8 cellular contexts compared by ENCODE assay signal in genomic region chr1:77825356-77825709, GRCh38. TPM values are rescaled to one million over a fixed set of nuclear protein-coding genes. Genes with fewer than 3 reads are reported as not detected.
A peak's percentile ranks its signal among the peaks of the same experiment; 100 is the strongest.
DNase-seq lines count a peak whose midpoint lies in the region; ATAC-seq, FAIRE-seq and TF ChIP-seq lines count a peak whose summit lies in the region.

No MANE protein-coding gene starts in this region.

- no peak for TF ChIP-seq POLR2A in GM12878 (IDR thresholded peaks at IDR 0.05; ENCODE audit: low read depth, low read length)
- no peak for TF ChIP-seq POLR2A in GM18505 (IDR thresholded peaks at IDR 0.05; ENCODE audit: borderline replicate concordance, extremely low read depth, insufficient read depth, insufficient read length)

- no peak overlapping the region for H3K4me2 ChIP-seq in GM12878 (ENCODE audit: control insufficient read depth, insufficient read depth)

- TF ChIP-seq RAD21 in GM12878 (IDR thresholded peaks at IDR 0.05; ENCODE audit: insufficient read depth, low read depth, low read length): peak; percentile 41; the same call in 1 of the 2 replicates

- H3K9me3 Mint-ChIP-seq in glutamatergic neuron (ENCODE audit: unreplicated experiment): no peaks in the 10 kb centered on the region

- no peak for TF ChIP-seq EP300 in GM12878 (IDR thresholded peaks at IDR 0.05; ENCODE audit: borderline replicate concordance in 1 of 2, control insufficient read depth in 1 of 2, low read depth in 2 of 2, low read length in 2 of 2)

- POLR2A ChIA-PET in GM12878 (lab: Charles Lee): interaction anchor here (1.0 kb wide), 1 partner anchor 8 kb away, joined by 3 read pairs; no protein-coding TSS in a partner anchor

- no peak overlapping the region for H3K4me3 Mint-ChIP-seq in glutamatergic neuron (ENCODE audit: unreplicated experiment)

- no peak overlapping the region for H3K4me3 ChIP-seq in GM12878
- no peak overlapping the region for H3K4me3 ChIP-seq in left lung

- H3K9me3 ChIP-seq in GM12878 (replicated peaks; ENCODE audit: control insufficient read depth, insufficient read depth, low read length) (no peaks in the 10 kb centered on the region), left lung (no peaks in the 10 kb centered on the region)

- intact Hi-C loops in GM12878 (cut with micrococcal nuclease; ENCODE audit: unreplicated experiment): loop anchor here (2.0 kb wide), 1 partner anchor 289 kb away; no protein-coding TSS in a partner anchor
- intact Hi-C loops in left lung (cut with DNase I): loop anchor here in 1 of 2 donors (10.0 kb wide), 1 partner anchor 59 kb away; the partner anchor contains the start of gene NEXN

- H3K36me3 Mint-ChIP-seq in glutamatergic neuron (ENCODE audit: unreplicated experiment): no peaks in the 10 kb centered on the region

- ATAC-seq in GM12878 (peak; percentile 72), left lung (peak; percentile 97), GM18505 (IDR thresholded peaks at IDR 0.05; ENCODE audit: unreplicated experiment) (no peak)

- H3K36me3 ChIP-seq in GM12878 (ENCODE audit: control insufficient read depth in 2 of 2, insufficient read depth in 2 of 2, low read length in 1 of 2) (no peaks in the 10 kb centered on the region; a peak in 1 of 4 replicates), left lung (peaks cover 0 to 22% of the 10 kb centered on the region in 2 donors)

- peak; percentile 99 for FAIRE-seq in GM12878 (lab: Jason Lieb, UNC)

- H3K4me1 ChIP-seq in GM12878 (ENCODE audit: control insufficient read depth, insufficient read depth, low read length): no peaks in the 10 kb centered on the region
- H3K4me1 ChIP-seq in left lung: peaks cover 0 to 12% of the 10 kb centered on the region in 2 donors

- in situ Hi-C loops in GM12878 (cut with MboI): loop anchor here (10.0 kb wide), 1 partner anchor 289 kb away; no protein-coding TSS in a partner anchor

- no peaks in the 10 kb centered on the region for H3K27me3 Mint-ChIP-seq in glutamatergic neuron (ENCODE audit: unreplicated experiment)

- RAD21 ChIA-PET in GM12878 (lab: Charles Lee; ENCODE audit: unreplicated experiment): interaction anchor here (1.6 to 2.8 kb wide), 2 partner anchors 9 to 289 kb away, joined by 7 to 9 read pairs; no protein-coding TSS in a partner anchor

- 4% methylated on average over 4 of the region's 4 CpGs for WGBS in GM12878 (ENCODE audit: insufficient coverage, insufficient replicate concordance, low lambda C conversion rate, missing lambda C conversion rate)

- H3K27ac ChIP-seq in GM12878 (ENCODE audit: control insufficient read depth, insufficient read depth) (no peak overlapping the region), left lung (peak overlapping the region in 1 of 2 donors; percentile 53)

- SMC1A ChIA-PET in GM12878 (lab: Charles Lee; ENCODE audit: uncharacterized antibody, unreplicated experiment): interaction anchor here (0.7 to 1.9 kb wide), 11 partner anchors 8 to 289 kb away, joined by 3 to 14 read pairs (median 4); partner anchors contain the start of gene DNAJB4

- TF ChIP-seq CTCF in GM12878 (IDR thresholded peaks at IDR 0.05 in 2 of 3, conservative IDR thresholded peaks at IDR 0.05 in 1 of 3; ENCODE audit: control insufficient read depth in 2 of 3, extremely low read depth in 1 of 3, insufficient read depth in 1 of 3, low read depth in 3 of 3, low read length in 3 of 3): peak; percentile 11 to 39 (median 31); a peak in 4 of 6 replicates
- peak in 1 of 2 donors; percentile 24 for TF ChIP-seq CTCF in left lung (IDR thresholded peaks at IDR 0.05)
- TF ChIP-seq CTCF in glutamatergic neuron (IDR thresholded peaks at IDR 0.05; ENCODE audit: partially characterized antibody, unreplicated experiment): no peak

- no peaks in the 10 kb centered on the region for H3K4me1 Mint-ChIP-seq in glutamatergic neuron (ENCODE audit: low read depth, unreplicated experiment)

- CTCF ChIA-PET in GM12878 (lab: Yijun Ruan, JAX): interaction anchor here (0.6 to 4.6 kb wide), 15 partner anchors 9 to 296 kb away, joined by 3 to 40 read pairs (median 4); partner anchors contain the start of gene DNAJB4

- DNase-seq in EL: peak; percentile 64
- peak; percentile 48 for DNase-seq in H4 (ENCODE audit: low spot score)
- DNase-seq in NCI-H345 treated with DMSO at 0.1 percent for 48 hours (lab: John Stamatoyannopoulos, UW; ENCODE audit: unreplicated experiment): peak; percentile 8
- peak; percentile 1 for DNase-seq in GM12878 (ENCODE audit: low read depth, low spot score)
- DNase-seq in left lung: no peak
- no peak for DNase-seq in glutamatergic neuron
- DNase-seq in activated CD4-positive, CD25-positive, alpha-beta regulatory T cell treated with anti-CD3 and anti-CD28 coated beads, Interleukin-2, amount 50 U/mL, for 72 hours: no peak

- H4K20me1 ChIP-seq in GM12878 (ENCODE audit: control insufficient read depth, insufficient read depth): no peaks in the 10 kb centered on the region

- H3K27me3 ChIP-seq in GM12878 (replicated peaks in 1 of 2; ENCODE audit: control insufficient read depth in 2 of 2, insufficient read depth in 2 of 2, low read length in 1 of 2): no peaks in the 10 kb centered on the region
- no peaks in the 10 kb centered on the region for H3K27me3 ChIP-seq in left lung

- H3K27ac Mint-ChIP-seq in glutamatergic neuron (ENCODE audit: unreplicated experiment): no peak overlapping the region

- H2AFZ ChIP-seq in GM12878 (ENCODE audit: control insufficient read depth, low read depth, low read length): no peak overlapping the region

- H3K79me2 ChIP-seq in GM12878 (ENCODE audit: control insufficient read depth, insufficient read depth, low read length): no peaks in the 10 kb centered on the region

- BruUV-seq in GM12878 (replicated peaks; lab: Mats Ljungman, UMichigan): no TSS peak

- H3K9ac ChIP-seq in GM12878 (ENCODE audit: control insufficient read depth, insufficient read depth, low read length): no peak overlapping the region

TF ChIP-seq in GM12878, 131 proteins besides CTCF, POLR2A, EP300 and RAD21:
- TF ChIP-seq SMC3 (IDR thresholded peaks at IDR 0.05; ENCODE audit: borderline replicate concordance, low read length): peak; percentile 20; the same call in 1 of the 2 replicates
- no peak for TF ChIP-seq NR2C2 (IDR thresholded peaks at IDR 0.05; ENCODE audit: borderline replicate concordance, control insufficient read depth, insufficient read length, low read depth)

RNA-seq across cellular contexts. Expression of gene MIGA1, which starts 45.9 kb away (rescaled TPM):
- total RNA-seq in H4 (2014; rRNA removed; shearing (Covaris generic)): 5.7 and 7.6 TPM in 2 replicates
- 35.0 and 36.5 TPM in 2 replicates for total RNA-seq in GM12878 (2013; cell fraction: nucleolus; rRNA removed)
- total RNA-seq in GM12878 (2014; rRNA removed): 4.9 and 5.4 TPM in 2 replicates
- 6.4 and 7.2 TPM in 2 replicates for total RNA-seq in GM12878 (2014; rRNA removed; fragmentation: Illumina TruSeq; extraction: Trizol)
- total RNA-seq in GM12878 (2021): 5.1 and 5.3 TPM in 2 replicates
- 3.5 TPM for polyA plus RNA-seq in GM12878 (2011; ENCODE audit: low read depth)
- 4.2 and 6.8 TPM in 2 replicates for polyA plus RNA-seq in GM12878 (2011; rRNA removed)
- polyA plus RNA-seq in GM12878 (2011; cell fraction: cytosol; rRNA removed): 1.4 and 1.8 TPM in 2 replicates
- 2.5 and 2.9 TPM in 2 replicates for polyA plus RNA-seq in GM12878 (2011; cell fraction: nucleus; rRNA removed)
- polyA plus RNA-seq in GM12878 (2012): 3.2 and 4.4 TPM in 2 replicates
- 4.3 and 5.8 TPM in 2 replicates for polyA plus RNA-seq in GM12878 (2014; fragmentation: Illumina TruSeq; extraction: Trizol)
- polyA plus RNA-seq in GM12878 (2014; fragmentation: Nextera tagmentation; extraction: Ambion mirVana): 1 to 10 TPM; 1.3 to 1.7 TPM
- 3.6 and 4.0 TPM in 2 replicates for polyA plus RNA-seq in GM12878 (2014; rRNA removed)
- 1 to 10 TPM; 4.2 to 5.0 TPM for polyA plus RNA-seq in GM12878 (2016; fragmentation: Nextera tagmentation; extraction: Ambion mirVana)
- polyA minus RNA-seq in GM12878 (2011; rRNA and poly(A)+ RNA removed): 7.3 and 8.1 TPM in 2 replicates
- polyA minus RNA-seq in GM12878 (2011; cell fraction: cytosol; rRNA and poly(A)+ RNA removed): 1.8 and 2.1 TPM in 2 replicates
- 7.0 and 11.2 TPM in 2 replicates for polyA minus RNA-seq in GM12878 (2011; cell fraction: nucleus; rRNA and poly(A)+ RNA removed)
- total RNA-seq in left lung: 10 to 100 TPM; 15.5 to 16.4 TPM
- total RNA-seq in glutamatergic neuron (ENCODE audit: unreplicated experiment): 10.2 TPM

Comparison
In these comparisons a context has a peak if more than half of its experiments do, and no peak if none do; other contexts are left out.
1. DNase-seq: peak in EL (single experiment), H4 (single experiment), NCI-H345 treated with DMSO at 0.1 percent for 48 hours (single experiment) and GM12878 (single experiment); none in left lung (0 of 2), glutamatergic neuron (single experiment) and activated CD4-positive, CD25-positive, alpha-beta regulatory T cell treated with anti-CD3 and anti-CD28 coated beads, Interleukin-2, amount 50 U/mL, for 72 hours (single experiment).